7 cellular contexts compared by ENCODE assay signal in genomic region chr11:58905141-58905715, GRCh38. TPM values are rescaled to one million over a fixed set of nuclear protein-coding genes. Genes with fewer than 3 reads are reported as not detected.
DNase-seq lines count a peak whose midpoint lies in the region; FAIRE-seq and TF ChIP-seq lines count a peak whose summit lies in the region.

No MANE protein-coding gene starts in this region.

- peak; percentile 68 for FAIRE-seq in HTR-8/SVneo (lab: Jason Lieb, UNC)

- WGBS in thymus = 12% methylated on average over 38 of the region's 38 CpGs

- no peaks in the 10 kb centered on the region for H3K9me3 ChIP-seq in thymus (ENCODE audit: control insufficient read depth)

- DNase-seq in HTR-8/SVneo (ENCODE audit: insufficient read length, low spot score) (peak; percentile 52), brain pericyte (ENCODE audit: low read depth, low spot score) (peak; percentile 12), iris pigment epithelial cell (ENCODE audit: low read depth) (peak; percentile 55), GM20000 (ENCODE audit: low spot score) (no peak), NCI-H187 treated with DMSO at 0.1 percent for 48 hours (lab: John Stamatoyannopoulos, UW) (no peak), mucosa of gallbladder (ENCODE audit: low spot score) (no peak)

- H3K36me3 ChIP-seq in thymus (ENCODE audit: control insufficient read depth, insufficient read depth) = no peaks in the 10 kb centered on the region

- peaks cover 7% of the 10 kb centered on the region for H3K27me3 ChIP-seq in thymus (ENCODE audit: control insufficient read depth, insufficient read depth)

- no peak overlapping the region for H3K27ac ChIP-seq in thymus (ENCODE audit: low read depth)

- no peak for TF ChIP-seq CTCF in GM20000 (IDR thresholded peaks at IDR 0.05; ENCODE audit: extremely low read depth, missing control alignments)

- H3K4me3 ChIP-seq in thymus (ENCODE audit: low read length) = peak overlapping the region; percentile 24

- no peaks in the 10 kb centered on the region for H3K4me1 ChIP-seq in thymus (ENCODE audit: control insufficient read depth, insufficient read depth, low read length)

RNA-seq across cellular contexts. Expression of gene GLYATL1, which starts 34.1 kb away (rescaled TPM):
- 1.4 TPM for polyA plus RNA-seq in thymus
- 3.6 TPM for total RNA-seq in mucosa of gallbladder

Comparison
In these comparisons a context has a peak if more than half of its experiments do, and no peak if none do; other contexts are left out.
1. DNase-seq: peak in HTR-8/SVneo (single experiment), brain pericyte (single experiment) and iris pigment epithelial cell (single experiment); none in GM20000 (single experiment), NCI-H187 treated with DMSO at 0.1 percent for 48 hours (single experiment) and mucosa of gallbladder (single experiment).